In the genomic region with DNA sequence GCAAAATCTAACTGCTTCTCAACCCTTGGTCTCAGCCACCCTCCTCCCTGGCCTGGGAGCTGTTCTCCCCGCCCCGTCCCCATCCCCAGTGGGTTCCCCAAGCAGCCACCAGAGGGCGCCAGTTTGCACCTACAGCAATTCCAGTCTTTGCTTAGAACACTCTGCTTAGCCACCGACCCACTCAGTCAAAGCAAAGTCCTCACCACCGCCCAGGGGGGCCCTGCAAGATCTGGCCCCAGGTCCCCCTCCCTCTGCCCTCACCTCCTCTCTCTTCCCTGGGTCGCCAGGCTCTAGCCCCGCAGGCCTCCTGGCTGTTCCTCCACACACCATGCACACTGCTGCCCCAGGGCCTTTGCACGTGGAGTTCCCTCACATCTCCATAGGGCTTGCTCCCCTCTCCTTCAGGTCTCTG, we compare ENCODE assay signal across 1 cellular context.
A peak's percentile ranks its signal among the peaks of the same experiment; 100 is the strongest.
TF ChIP-seq lines count a peak whose summit lies in the region.

No MANE protein-coding gene starts in this region.

TF ChIP-seq in HepG2, 621 proteins besides CTCF, POLR2A, EP300 and RAD21 (continued from another document and continues in another):
- TF ChIP-seq, protein P1, sequence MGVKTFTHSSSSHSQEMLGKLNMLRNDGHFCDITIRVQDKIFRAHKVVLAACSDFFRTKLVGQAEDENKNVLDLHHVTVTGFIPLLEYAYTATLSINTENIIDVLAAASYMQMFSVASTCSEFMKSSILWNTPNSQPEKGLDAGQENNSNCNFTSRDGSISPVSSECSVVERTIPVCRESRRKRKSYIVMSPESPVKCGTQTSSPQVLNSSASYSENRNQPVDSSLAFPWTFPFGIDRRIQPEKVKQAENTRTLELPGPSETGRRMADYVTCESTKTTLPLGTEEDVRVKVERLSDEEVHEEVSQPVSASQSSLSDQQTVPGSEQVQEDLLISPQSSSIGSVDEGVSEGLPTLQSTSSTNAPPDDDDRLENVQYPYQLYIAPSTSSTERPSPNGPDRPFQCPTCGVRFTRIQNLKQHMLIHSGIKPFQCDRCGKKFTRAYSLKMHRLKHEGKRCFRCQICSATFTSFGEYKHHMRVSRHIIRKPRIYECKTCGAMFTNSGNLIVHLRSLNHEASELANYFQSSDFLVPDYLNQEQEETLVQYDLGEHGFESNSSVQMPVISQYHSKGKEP (CRISPR knock-in tag; IDR thresholded peaks at IDR 0.05), result no peak
- TF ChIP-seq SALL2 (CRISPR knock-in tag; IDR thresholded peaks at IDR 0.05), result no peak
- TF ChIP-seq, protein P2, sequence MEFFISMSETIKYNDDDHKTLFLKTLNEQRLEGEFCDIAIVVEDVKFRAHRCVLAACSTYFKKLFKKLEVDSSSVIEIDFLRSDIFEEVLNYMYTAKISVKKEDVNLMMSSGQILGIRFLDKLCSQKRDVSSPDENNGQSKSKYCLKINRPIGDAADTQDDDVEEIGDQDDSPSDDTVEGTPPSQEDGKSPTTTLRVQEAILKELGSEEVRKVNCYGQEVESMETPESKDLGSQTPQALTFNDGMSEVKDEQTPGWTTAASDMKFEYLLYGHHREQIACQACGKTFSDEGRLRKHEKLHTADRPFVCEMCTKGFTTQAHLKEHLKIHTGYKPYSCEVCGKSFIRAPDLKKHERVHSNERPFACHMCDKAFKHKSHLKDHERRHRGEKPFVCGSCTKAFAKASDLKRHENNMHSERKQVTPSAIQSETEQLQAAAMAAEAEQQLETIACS (CRISPR knock-in tag; IDR thresholded peaks at IDR 0.05), result no peak
- TF ChIP-seq, protein P3, sequence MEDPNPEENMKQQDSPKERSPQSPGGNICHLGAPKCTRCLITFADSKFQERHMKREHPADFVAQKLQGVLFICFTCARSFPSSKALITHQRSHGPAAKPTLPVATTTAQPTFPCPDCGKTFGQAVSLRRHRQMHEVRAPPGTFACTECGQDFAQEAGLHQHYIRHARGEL (CRISPR knock-in tag; IDR thresholded peaks at IDR 0.05), result no peak
- TF ChIP-seq, protein P4, sequence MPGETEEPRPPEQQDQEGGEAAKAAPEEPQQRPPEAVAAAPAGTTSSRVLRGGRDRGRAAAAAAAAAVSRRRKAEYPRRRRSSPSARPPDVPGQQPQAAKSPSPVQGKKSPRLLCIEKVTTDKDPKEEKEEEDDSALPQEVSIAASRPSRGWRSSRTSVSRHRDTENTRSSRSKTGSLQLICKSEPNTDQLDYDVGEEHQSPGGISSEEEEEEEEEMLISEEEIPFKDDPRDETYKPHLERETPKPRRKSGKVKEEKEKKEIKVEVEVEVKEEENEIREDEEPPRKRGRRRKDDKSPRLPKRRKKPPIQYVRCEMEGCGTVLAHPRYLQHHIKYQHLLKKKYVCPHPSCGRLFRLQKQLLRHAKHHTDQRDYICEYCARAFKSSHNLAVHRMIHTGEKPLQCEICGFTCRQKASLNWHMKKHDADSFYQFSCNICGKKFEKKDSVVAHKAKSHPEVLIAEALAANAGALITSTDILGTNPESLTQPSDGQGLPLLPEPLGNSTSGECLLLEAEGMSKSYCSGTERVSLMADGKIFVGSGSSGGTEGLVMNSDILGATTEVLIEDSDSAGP (CRISPR knock-in tag; IDR thresholded peaks at IDR 0.05; ENCODE audit: borderline replicate concordance), result peak; percentile 44; the same call in 1 of the 2 replicates
- peak; percentile 89; the same call in 1 of the 2 replicates for TF ChIP-seq PCBP1 (IDR thresholded peaks at IDR 0.05; ENCODE audit: borderline replicate concordance, low read depth, low read length)
- TF ChIP-seq STAG1 (CRISPR knock-in tag; IDR thresholded peaks at IDR 0.05), result peak; percentile 65
- TF ChIP-seq, protein P5, sequence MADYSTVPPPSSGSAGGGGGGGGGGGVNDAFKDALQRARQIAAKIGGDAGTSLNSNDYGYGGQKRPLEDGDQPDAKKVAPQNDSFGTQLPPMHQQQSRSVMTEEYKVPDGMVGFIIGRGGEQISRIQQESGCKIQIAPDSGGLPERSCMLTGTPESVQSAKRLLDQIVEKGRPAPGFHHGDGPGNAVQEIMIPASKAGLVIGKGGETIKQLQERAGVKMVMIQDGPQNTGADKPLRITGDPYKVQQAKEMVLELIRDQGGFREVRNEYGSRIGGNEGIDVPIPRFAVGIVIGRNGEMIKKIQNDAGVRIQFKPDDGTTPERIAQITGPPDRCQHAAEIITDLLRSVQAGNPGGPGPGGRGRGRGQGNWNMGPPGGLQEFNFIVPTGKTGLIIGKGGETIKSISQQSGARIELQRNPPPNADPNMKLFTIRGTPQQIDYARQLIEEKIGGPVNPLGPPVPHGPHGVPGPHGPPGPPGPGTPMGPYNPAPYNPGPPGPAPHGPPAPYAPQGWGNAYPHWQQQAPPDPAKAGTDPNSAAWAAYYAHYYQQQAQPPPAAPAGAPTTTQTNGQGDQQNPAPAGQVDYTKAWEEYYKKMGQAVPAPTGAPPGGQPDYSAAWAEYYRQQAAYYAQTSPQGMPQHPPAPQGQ (CRISPR knock-in tag; IDR thresholded peaks at IDR 0.05; ENCODE audit: borderline replicate concordance), result no peak
- no peak for TF ChIP-seq KLF12 (CRISPR knock-in tag; IDR thresholded peaks at IDR 0.05; ENCODE audit: borderline replicate concordance)
- no peak for TF ChIP-seq SRSF4 (IDR thresholded peaks at IDR 0.05; ENCODE audit: low read depth, low read length, poor library complexity, severe bottlenecking)
- no peak for TF ChIP-seq U2AF1 (optimal IDR thresholded peaks at IDR 0.05; ENCODE audit: low read depth, low read length)
- TF ChIP-seq XRCC5 (optimal IDR thresholded peaks at IDR 0.05; ENCODE audit: low read length), result peak; percentile 20
- no peak for TF ChIP-seq MXD4 (CRISPR knock-in tag; IDR thresholded peaks at IDR 0.05)
- no peak for TF ChIP-seq PHF8 (CRISPR knock-in tag; IDR thresholded peaks at IDR 0.05)
- no peak for TF ChIP-seq HNRNPUL1 (IDR thresholded peaks at IDR 0.05; ENCODE audit: low read depth, low read length)
- TF ChIP-seq, protein P6, sequence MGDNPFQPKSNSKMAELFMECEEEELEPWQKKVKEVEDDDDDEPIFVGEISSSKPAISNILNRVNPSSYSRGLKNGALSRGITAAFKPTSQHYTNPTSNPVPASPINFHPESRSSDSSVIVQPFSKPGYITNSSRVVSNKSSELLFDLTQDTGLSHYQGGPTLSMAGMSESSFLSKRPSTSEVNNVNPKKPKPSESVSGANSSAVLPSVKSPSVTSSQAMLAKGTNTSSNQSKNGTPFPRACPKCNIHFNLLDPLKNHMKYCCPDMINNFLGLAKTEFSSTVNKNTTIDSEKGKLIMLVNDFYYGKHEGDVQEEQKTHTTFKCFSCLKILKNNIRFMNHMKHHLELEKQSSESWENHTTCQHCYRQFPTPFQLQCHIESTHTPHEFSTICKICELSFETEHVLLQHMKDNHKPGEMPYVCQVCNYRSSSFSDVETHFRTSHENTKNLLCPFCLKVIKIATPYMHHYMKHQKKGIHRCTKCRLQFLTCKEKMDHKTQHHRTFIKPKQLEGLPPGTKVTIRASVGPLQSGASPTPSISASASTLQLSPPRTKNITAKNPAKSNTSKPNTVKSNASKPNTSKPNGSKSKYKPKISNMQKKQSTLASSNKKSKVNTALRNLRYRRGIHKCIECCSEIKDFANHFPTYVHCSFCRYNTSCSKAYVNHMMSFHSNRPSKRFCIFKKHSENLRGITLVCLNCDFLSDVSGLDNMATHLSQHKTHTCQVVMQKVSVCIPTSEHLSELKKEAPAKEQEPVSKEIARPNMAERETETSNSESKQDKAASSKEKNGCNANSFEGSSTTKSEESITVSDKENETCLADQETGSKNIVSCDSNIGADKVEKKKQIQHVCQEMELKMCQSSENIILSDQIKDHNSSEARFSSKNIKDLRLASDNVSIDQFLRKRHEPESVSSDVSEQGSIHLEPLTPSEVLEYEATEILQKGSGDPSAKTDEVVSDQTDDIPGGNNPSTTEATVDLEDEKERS (CRISPR knock-in tag; IDR thresholded peaks at IDR 0.05), result peak; percentile 86
- TF ChIP-seq, protein P7, sequence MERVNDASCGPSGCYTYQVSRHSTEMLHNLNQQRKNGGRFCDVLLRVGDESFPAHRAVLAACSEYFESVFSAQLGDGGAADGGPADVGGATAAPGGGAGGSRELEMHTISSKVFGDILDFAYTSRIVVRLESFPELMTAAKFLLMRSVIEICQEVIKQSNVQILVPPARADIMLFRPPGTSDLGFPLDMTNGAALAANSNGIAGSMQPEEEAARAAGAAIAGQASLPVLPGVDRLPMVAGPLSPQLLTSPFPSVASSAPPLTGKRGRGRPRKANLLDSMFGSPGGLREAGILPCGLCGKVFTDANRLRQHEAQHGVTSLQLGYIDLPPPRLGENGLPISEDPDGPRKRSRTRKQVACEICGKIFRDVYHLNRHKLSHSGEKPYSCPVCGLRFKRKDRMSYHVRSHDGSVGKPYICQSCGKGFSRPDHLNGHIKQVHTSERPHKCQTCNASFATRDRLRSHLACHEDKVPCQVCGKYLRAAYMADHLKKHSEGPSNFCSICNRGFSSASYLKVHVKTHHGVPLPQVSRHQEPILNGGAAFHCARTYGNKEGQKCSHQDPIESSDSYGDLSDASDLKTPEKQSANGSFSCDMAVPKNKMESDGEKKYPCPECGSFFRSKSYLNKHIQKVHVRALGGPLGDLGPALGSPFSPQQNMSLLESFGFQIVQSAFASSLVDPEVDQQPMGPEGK (CRISPR knock-in tag; IDR thresholded peaks at IDR 0.05), result peak; percentile 54
- TF ChIP-seq ZNF792 (CRISPR knock-in tag; IDR thresholded peaks at IDR 0.05), result no peak
- TF ChIP-seq ARNT2 (CRISPR knock-in tag; IDR thresholded peaks at IDR 0.05; ENCODE audit: low read depth), result no peak
- TF ChIP-seq, protein P8, sequence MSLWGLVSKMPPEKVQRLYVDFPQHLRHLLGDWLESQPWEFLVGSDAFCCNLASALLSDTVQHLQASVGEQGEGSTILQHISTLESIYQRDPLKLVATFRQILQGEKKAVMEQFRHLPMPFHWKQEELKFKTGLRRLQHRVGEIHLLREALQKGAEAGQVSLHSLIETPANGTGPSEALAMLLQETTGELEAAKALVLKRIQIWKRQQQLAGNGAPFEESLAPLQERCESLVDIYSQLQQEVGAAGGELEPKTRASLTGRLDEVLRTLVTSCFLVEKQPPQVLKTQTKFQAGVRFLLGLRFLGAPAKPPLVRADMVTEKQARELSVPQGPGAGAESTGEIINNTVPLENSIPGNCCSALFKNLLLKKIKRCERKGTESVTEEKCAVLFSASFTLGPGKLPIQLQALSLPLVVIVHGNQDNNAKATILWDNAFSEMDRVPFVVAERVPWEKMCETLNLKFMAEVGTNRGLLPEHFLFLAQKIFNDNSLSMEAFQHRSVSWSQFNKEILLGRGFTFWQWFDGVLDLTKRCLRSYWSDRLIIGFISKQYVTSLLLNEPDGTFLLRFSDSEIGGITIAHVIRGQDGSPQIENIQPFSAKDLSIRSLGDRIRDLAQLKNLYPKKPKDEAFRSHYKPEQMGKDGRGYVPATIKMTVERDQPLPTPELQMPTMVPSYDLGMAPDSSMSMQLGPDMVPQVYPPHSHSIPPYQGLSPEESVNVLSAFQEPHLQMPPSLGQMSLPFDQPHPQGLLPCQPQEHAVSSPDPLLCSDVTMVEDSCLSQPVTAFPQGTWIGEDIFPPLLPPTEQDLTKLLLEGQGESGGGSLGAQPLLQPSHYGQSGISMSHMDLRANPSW (CRISPR knock-in tag; IDR thresholded peaks at IDR 0.05; ENCODE audit: borderline replicate concordance), result no peak
- 0 out of 2 replicates have a peak, but pooled peaks have one; percentile 30 for TF ChIP-seq NR2C2 (CRISPR knock-in tag; IDR thresholded peaks at IDR 0.05; ENCODE audit: borderline replicate concordance)
- no peak for TF ChIP-seq ZNF841 (CRISPR knock-in tag; IDR thresholded peaks at IDR 0.05; ENCODE audit: borderline replicate concordance)
- no peak for TF ChIP-seq SALL1 (CRISPR knock-in tag; IDR thresholded peaks at IDR 0.05)
- TF ChIP-seq ZNF83 (CRISPR knock-in tag; IDR thresholded peaks at IDR 0.05; ENCODE audit: borderline replicate concordance), result no peak
- TF ChIP-seq KLF11 (CRISPR knock-in tag; IDR thresholded peaks at IDR 0.05), result no peak
- TF ChIP-seq, protein P9, sequence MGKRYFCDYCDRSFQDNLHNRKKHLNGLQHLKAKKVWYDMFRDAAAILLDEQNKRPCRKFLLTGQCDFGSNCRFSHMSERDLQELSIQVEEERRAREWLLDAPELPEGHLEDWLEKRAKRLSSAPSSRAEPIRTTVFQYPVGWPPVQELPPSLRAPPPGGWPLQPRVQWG (CRISPR knock-in tag; IDR thresholded peaks at IDR 0.05; ENCODE audit: borderline replicate concordance, low read depth), result no peak
- TF ChIP-seq, protein P10, sequence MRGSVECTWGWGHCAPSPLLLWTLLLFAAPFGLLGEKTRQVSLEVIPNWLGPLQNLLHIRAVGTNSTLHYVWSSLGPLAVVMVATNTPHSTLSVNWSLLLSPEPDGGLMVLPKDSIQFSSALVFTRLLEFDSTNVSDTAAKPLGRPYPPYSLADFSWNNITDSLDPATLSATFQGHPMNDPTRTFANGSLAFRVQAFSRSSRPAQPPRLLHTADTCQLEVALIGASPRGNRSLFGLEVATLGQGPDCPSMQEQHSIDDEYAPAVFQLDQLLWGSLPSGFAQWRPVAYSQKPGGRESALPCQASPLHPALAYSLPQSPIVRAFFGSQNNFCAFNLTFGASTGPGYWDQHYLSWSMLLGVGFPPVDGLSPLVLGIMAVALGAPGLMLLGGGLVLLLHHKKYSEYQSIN (CRISPR knock-in tag; IDR thresholded peaks at IDR 0.05; ENCODE audit: borderline replicate concordance), result no peak
- TF ChIP-seq ZNF616 (CRISPR knock-in tag; IDR thresholded peaks at IDR 0.05; ENCODE audit: low read depth), result no peak
- TF ChIP-seq NCOR1 (IDR thresholded peaks at IDR 0.05; ENCODE audit: borderline replicate concordance, low read length), result no peak
- TF ChIP-seq ONECUT2 (CRISPR knock-in tag; IDR thresholded peaks at IDR 0.05), result no peak
- TF ChIP-seq ZNF10 (CRISPR knock-in tag; IDR thresholded peaks at IDR 0.05; ENCODE audit: borderline replicate concordance, low read depth), result no peak
- TF ChIP-seq ZNF264 (CRISPR knock-in tag; IDR thresholded peaks at IDR 0.05), result no peak
- no peak for TF ChIP-seq HNRNPK (IDR thresholded peaks at IDR 0.05; ENCODE audit: low read depth, low read length, poor library complexity, severe bottlenecking)
- TF ChIP-seq ZSCAN20 (CRISPR knock-in tag; IDR thresholded peaks at IDR 0.05; ENCODE audit: borderline replicate concordance), result no peak
- TF ChIP-seq, protein P11, sequence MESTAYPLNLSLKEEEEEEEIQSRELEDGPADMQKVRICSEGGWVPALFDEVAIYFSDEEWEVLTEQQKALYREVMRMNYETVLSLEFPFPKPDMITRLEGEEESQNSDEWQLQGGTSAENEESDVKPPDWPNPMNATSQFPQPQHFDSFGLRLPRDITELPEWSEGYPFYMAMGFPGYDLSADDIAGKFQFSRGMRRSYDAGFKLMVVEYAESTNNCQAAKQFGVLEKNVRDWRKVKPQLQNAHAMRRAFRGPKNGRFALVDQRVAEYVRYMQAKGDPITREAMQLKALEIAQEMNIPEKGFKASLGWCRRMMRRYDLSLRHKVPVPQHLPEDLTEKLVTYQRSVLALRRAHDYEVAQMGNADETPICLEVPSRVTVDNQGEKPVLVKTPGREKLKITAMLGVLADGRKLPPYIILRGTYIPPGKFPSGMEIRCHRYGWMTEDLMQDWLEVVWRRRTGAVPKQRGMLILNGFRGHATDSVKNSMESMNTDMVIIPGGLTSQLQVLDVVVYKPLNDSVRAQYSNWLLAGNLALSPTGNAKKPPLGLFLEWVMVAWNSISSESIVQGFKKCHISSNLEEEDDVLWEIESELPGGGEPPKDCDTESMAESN (CRISPR knock-in tag; conservative IDR thresholded peaks at IDR 0.05), result no peak
- TF ChIP-seq, protein P12, sequence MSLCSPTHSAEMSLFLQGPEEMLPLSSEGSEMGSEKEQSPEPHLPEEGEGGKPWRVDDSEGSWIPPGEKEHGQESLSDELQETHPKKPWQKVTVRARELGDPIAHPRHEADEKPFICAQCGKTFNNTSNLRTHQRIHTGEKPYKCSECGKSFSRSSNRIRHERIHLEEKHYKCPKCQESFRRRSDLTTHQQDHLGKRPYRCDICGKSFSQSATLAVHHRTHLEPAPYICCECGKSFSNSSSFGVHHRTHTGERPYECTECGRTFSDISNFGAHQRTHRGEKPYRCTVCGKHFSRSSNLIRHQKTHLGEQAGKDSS (CRISPR knock-in tag; IDR thresholded peaks at IDR 0.05; ENCODE audit: borderline replicate concordance, low read depth), result no peak
- TF ChIP-seq ZMYM4 (CRISPR knock-in tag; IDR thresholded peaks at IDR 0.05), result no peak; the same call in 1 of the 2 replicates
